ENCODE assay signal across 12 cellular contexts in genomic region chr11:11349870-11350325, GRCh38. TPM values are rescaled to one million over a fixed set of nuclear protein-coding genes. Genes with fewer than 3 reads are reported as not detected.
DNase-seq lines count a peak whose midpoint lies in the region; ATAC-seq and TF ChIP-seq lines count a peak whose summit lies in the region.
"Had no signal": no experiment of that assay in that cellular context is flagged by ENCODE, and none has a peak within 500 bp of the region (broad histone marks: within the 10 kb centered on the region; RNA-seq: fewer than 3 reads in every experiment).

No MANE protein-coding gene starts in this region.

- H3K4me1 Mint-ChIP-seq in osteocyte (ENCODE audit: unreplicated experiment) = peaks cover 53% of the 10 kb centered on the region
- no peaks in the 10 kb centered on the region for H3K4me1 Mint-ChIP-seq in CD4-positive, alpha-beta T cell (ENCODE audit: low read depth)

- H3K9me3 ChIP-seq in SJCRH30 (replicated peaks) = no peaks in the 10 kb centered on the region
- H3K9me3 ChIP-seq in CD4-positive, alpha-beta T cell (ENCODE audit: control insufficient read depth, low read length) = no peaks in the 10 kb centered on the region
- H3K9me3 ChIP-seq: Caco-2, prostate gland had no signal

- H3K9me3 Mint-ChIP-seq in osteocyte (ENCODE audit: unreplicated experiment) = no peaks in the 10 kb centered on the region
- no peaks in the 10 kb centered on the region for H3K9me3 Mint-ChIP-seq in CD4-positive, alpha-beta T cell
- H3K9me3 Mint-ChIP-seq: activated CD8-positive, alpha-beta T cell treated with anti-CD3 and anti-CD28 coated beads for 36 hours had no signal

- TF ChIP-seq CTCF in foreskin fibroblast (IDR thresholded peaks at IDR 0.05; ENCODE audit: low read depth, low read length) (no peak), osteocyte (IDR thresholded peaks at IDR 0.05) (no peak)
- TF ChIP-seq CTCF in CD4-positive, alpha-beta T cell (IDR thresholded peaks at IDR 0.05) = no peak

- peak overlapping the region; percentile 88 for H3K27ac Mint-ChIP-seq in osteocyte (ENCODE audit: unreplicated experiment)
- no peak overlapping the region for H3K27ac Mint-ChIP-seq in CD4-positive, alpha-beta T cell
- H3K27ac Mint-ChIP-seq: activated CD8-positive, alpha-beta T cell treated with anti-CD3 and anti-CD28 coated beads for 36 hours had no signal

- H3K36me3 ChIP-seq in SJCRH30 = no peaks in the 10 kb centered on the region
- H3K36me3 ChIP-seq: prostate gland had no signal

- peaks cover 12% of the 10 kb centered on the region for H3K36me3 Mint-ChIP-seq in osteocyte (ENCODE audit: unreplicated experiment)
- no peaks in the 10 kb centered on the region for H3K36me3 Mint-ChIP-seq in CD4-positive, alpha-beta T cell (ENCODE audit: low read depth)

- intact Hi-C loops in CD4-positive, alpha-beta T cell (cut with DNase I, micrococcal nuclease) = no loop called here

- H3K27ac ChIP-seq in SJCRH30 = no peak overlapping the region; the same call in 1 of the 2 replicates
- no peak overlapping the region for H3K27ac ChIP-seq in CD4-positive, alpha-beta T cell (ENCODE audit: low read depth, low read length)
- H3K27ac ChIP-seq: prostate gland had no signal

- H3K27me3 ChIP-seq in SJCRH30 = no peaks in the 10 kb centered on the region
- H3K27me3 ChIP-seq in CD4-positive, alpha-beta T cell (ENCODE audit: control insufficient read depth, insufficient read depth, low read length) = no peaks in the 10 kb centered on the region

- DNase-seq in COLO829 (ENCODE audit: low spot score) (peak; percentile 16), SJCRH30 (peak; percentile 86 to 95), foreskin fibroblast (peak; percentile 81 to 86), osteocyte (ENCODE audit: extremely low spot score, unreplicated experiment) (peak; percentile 84), NCI-H748 treated with DMSO at 0.1 percent for 48 hours (lab: John Stamatoyannopoulos, UW) (no peak), activated T-cell treated with anti-CD3 and anti-CD28 coated beads for 4 hours (no peak)
- no peak for DNase-seq in CD4-positive, alpha-beta T cell
- DNase-seq: activated CD8-positive, alpha-beta T cell treated with anti-CD3 and anti-CD28 coated beads for 36 hours; Caco-2; NCI-H2081 had no signal

- H3K4me3 ChIP-seq in SJCRH30 = no peak overlapping the region
- H3K4me3 ChIP-seq in foreskin fibroblast (ENCODE audit: low read depth in 1 of 2, low read length in 2 of 2) = no peak overlapping the region
- H3K4me3 ChIP-seq: prostate gland had no signal

- H3K4me1 ChIP-seq in SJCRH30 = peaks cover 34% of the 10 kb centered on the region
- H3K4me1 ChIP-seq: prostate gland had no signal

- H3K27me3 Mint-ChIP-seq in osteocyte (ENCODE audit: unreplicated experiment) = peaks cover 4% of the 10 kb centered on the region
- peaks cover 22% of the 10 kb centered on the region for H3K27me3 Mint-ChIP-seq in CD4-positive, alpha-beta T cell

- CTCF ChIA-PET in CD4-positive, alpha-beta T cell (lab: Charles Lee) = no interaction called here

- POLR2A ChIA-PET in CD4-positive, alpha-beta T cell (lab: Charles Lee) = no interaction called here

- H3K4me3 Mint-ChIP-seq in osteocyte (ENCODE audit: unreplicated experiment) = no peak overlapping the region
- H3K4me3 Mint-ChIP-seq in CD4-positive, alpha-beta T cell = no peak overlapping the region
- H3K4me3 Mint-ChIP-seq: activated CD8-positive, alpha-beta T cell treated with anti-CD3 and anti-CD28 coated beads for 36 hours had no signal

- no peak for ATAC-seq in GM18520 (IDR thresholded peaks at IDR 0.05; ENCODE audit: unreplicated experiment)
- no peak for ATAC-seq in CD4-positive, alpha-beta T cell (ENCODE audit: poor library complexity)
- ATAC-seq: activated CD8-positive, alpha-beta T cell treated with anti-CD3 and anti-CD28 coated beads for 36 hours had no signal

RNA-seq across cellular contexts. Expression of gene CSNK2A3, which starts 3.2 kb away (rescaled TPM):
- total RNA-seq in SJCRH30 (2014; rRNA removed; shearing (Covaris generic)) = 2.9 and 3.3 TPM in 2 replicates
- 1.0 and 2.1 TPM in 2 replicates for total RNA-seq in osteocyte
- total RNA-seq in CD4-positive, alpha-beta T cell = under 1 TPM; 0.27 to 0.28 TPM

Comparison
In these comparisons a context has a peak if more than half of its experiments do, and no peak if none do; other contexts are left out.
1. DNase-seq: peak in COLO829 (single experiment), SJCRH30 (2 of 2), foreskin fibroblast (2 of 2) and osteocyte (single experiment); none in NCI-H748 treated with DMSO at 0.1 percent for 48 hours (single experiment), activated T-cell treated with anti-CD3 and anti-CD28 coated beads for 4 hours (single experiment) and CD4-positive, alpha-beta T cell (0 of 10).